Comparison of ENCODE assay signal across 8 cellular contexts in genomic region chr7:50792342-50793114, GRCh38. TPM values are rescaled to one million over a fixed set of nuclear protein-coding genes. Genes with fewer than 3 reads are reported as not detected.
DNase-seq lines count a peak whose midpoint lies in the region; ATAC-seq and TF ChIP-seq lines count a peak whose summit lies in the region.

No MANE protein-coding gene starts in this region.

- intact Hi-C loops in vagina (cut with DNase I), result no loop called here

- H3K4me3 ChIP-seq in endodermal cell (ENCODE audit: low read length) (peak overlapping the region; percentile 97), mesodermal cell (ENCODE audit: extremely low read depth, insufficient read depth, low read length, poor library complexity, severe bottlenecking) (peak overlapping the region; percentile 64), vagina (peak overlapping the region; percentile 57 to 73)

- no peak for TF ChIP-seq CTCF in endodermal cell (conservative IDR thresholded peaks at IDR 0.05)
- TF ChIP-seq CTCF in vagina (IDR thresholded peaks at IDR 0.05), result no peak

- H3K27ac Mint-ChIP-seq in T-cell, result peak overlapping the region in 1 of 2 donors; percentile 78
- peak overlapping the region; percentile 90 for H3K27ac Mint-ChIP-seq in endodermal cell

- no peak for TF ChIP-seq POLR2A in vagina (IDR thresholded peaks at IDR 0.05)

- ATAC-seq in T-cell (replicated peaks in 1 of 4) (peak; percentile 29 to 66 (median 51)), HG03025 (IDR thresholded peaks at IDR 0.05; ENCODE audit: low FRiP score, unreplicated experiment) (no peak)

- H3K27me3 ChIP-seq in endodermal cell (ENCODE audit: control insufficient read depth, insufficient read depth, low read length, poor library complexity, severe bottlenecking) (no peaks in the 10 kb centered on the region), vagina (no peaks in the 10 kb centered on the region)

- peak overlapping the region; percentile 42 for H3K27ac ChIP-seq in endodermal cell (ENCODE audit: low read depth, low read length)
- H3K27ac ChIP-seq in mesodermal cell (ENCODE audit: low read depth, low read length, severe bottlenecking), result peak overlapping the region; percentile 78
- H3K27ac ChIP-seq in vagina, result peak overlapping the region; percentile 47

- WGBS in endodermal cell (ENCODE audit: insufficient coverage in 1 of 2, insufficient read length in 1 of 2), 2 experiments, result 0 to 1% methylated on average over 32 to 91 of the region's 91 CpGs
- 0% methylated on average over 47 to 82 of the region's 91 CpGs for WGBS in mesodermal cell (ENCODE audit: insufficient coverage in 2 of 2), 2 experiments

- peaks cover 12 to 28% (median 21%) of the 10 kb centered on the region in 3 donors for H3K4me1 Mint-ChIP-seq in T-cell
- peaks cover 37% of the 10 kb centered on the region for H3K4me1 Mint-ChIP-seq in endodermal cell

- H3K9me3 ChIP-seq in endodermal cell (ENCODE audit: control insufficient read depth, low read length), result peaks cover 15% of the 10 kb centered on the region
- H3K9me3 ChIP-seq in mesodermal cell (ENCODE audit: control insufficient read depth, low read length), result peaks cover 10% of the 10 kb centered on the region
- H3K9me3 ChIP-seq in vagina, result no peaks in the 10 kb centered on the region

- POLR2A ChIA-PET in T-cell (lab: Charles Lee), result no interaction called here

- H3K9me3 Mint-ChIP-seq in T-cell (no peaks in the 10 kb centered on the region), endodermal cell (peaks cover 16% of the 10 kb centered on the region)

- CTCF ChIA-PET in T-cell (lab: Charles Lee), result no interaction called here

- in situ Hi-C loops in G401 (cut with HindIII; ENCODE audit: low sequenced_read_pairs), result no loop called here

- H3K27me3 Mint-ChIP-seq in T-cell (peaks cover 4 to 66% of the 10 kb centered on the region in 2 donors), endodermal cell (ENCODE audit: insufficient read depth) (peaks cover 37% of the 10 kb centered on the region)

- peak overlapping the region; percentile 80 to 84 (median 82) for H3K4me3 Mint-ChIP-seq in T-cell
- H3K4me3 Mint-ChIP-seq in endodermal cell, result peak overlapping the region; percentile 84

- H3K4me1 ChIP-seq in endodermal cell (ENCODE audit: control insufficient read depth, insufficient read depth, low read length), result peaks cover 7% of the 10 kb centered on the region
- H3K4me1 ChIP-seq in mesodermal cell (ENCODE audit: control insufficient read depth, insufficient read depth, low read length, poor library complexity, severe bottlenecking), result peaks cover 16% of the 10 kb centered on the region
- H3K4me1 ChIP-seq in vagina, result peaks cover 20% of the 10 kb centered on the region

- H3K9ac ChIP-seq in endodermal cell (ENCODE audit: extremely low read depth, low read length, poor library complexity, severe bottlenecking), result peak overlapping the region; percentile 88

- peak; percentile 15 for DNase-seq in stimulated activated CD4-positive, alpha-beta T cell treated with anti-CD3 and anti-CD28 coated beads, Interleukin-4, amount 100 ng/mL, for 1 hour
- no peak for DNase-seq in stimulated activated CD4-positive, alpha-beta T cell treated with anti-CD3 and anti-CD28 coated beads, Interleukin-1b, Interleukin-23, amount 100 ng/mL, for 48 hours
- DNase-seq in T-cell (peak in 3 of 34 experiments; percentile 20 to 24 (median 20)), endodermal cell (peak; percentile 78), vagina (ENCODE audit: extremely low spot score in 2 of 2) (no peak), G401 (ENCODE audit: low spot score) (no peak)

- H3K36me3 Mint-ChIP-seq in T-cell (no peaks in the 10 kb centered on the region), endodermal cell (ENCODE audit: low read depth) (peaks cover 21% of the 10 kb centered on the region)

- H3K36me3 ChIP-seq in endodermal cell (ENCODE audit: control insufficient read depth, insufficient read depth, low read length) (peaks cover 15% of the 10 kb centered on the region), mesodermal cell (ENCODE audit: control insufficient read depth, insufficient read depth, low read length) (peaks cover 20% of the 10 kb centered on the region), vagina (no peaks in the 10 kb centered on the region)

RNA-seq across cellular contexts. Expression of gene GRB10, which starts 9.8 kb away (rescaled TPM):
- total RNA-seq in T-cell (10 to 100 TPM in 3 of 5 donors, 1 to 10 TPM in 2; 7.1 to 11.1 (median 10.1) TPM), endodermal cell (10 to 100 TPM; 71.9 to 97.5 TPM), vagina (48.6 TPM)
- 61.1 TPM for polyA plus RNA-seq in endodermal cell (2013, experiment 1 of 2)
- polyA plus RNA-seq in endodermal cell (2013, experiment 2 of 2), result 56.3 TPM
- 51.5 TPM for polyA plus RNA-seq in mesodermal cell (2013, experiment 1 of 2)
- 45.9 TPM for polyA plus RNA-seq in mesodermal cell (2013, experiment 2 of 2)
- not detected in 2 replicates for total RNA-seq in G401 (2014; rRNA removed; shearing (Covaris generic))

Comparison
In these comparisons a context has a peak if more than half of its experiments do, and no peak if none do; other contexts are left out.
1. DNase-seq: peak in stimulated activated CD4-positive, alpha-beta T cell treated with anti-CD3 and anti-CD28 coated beads, Interleukin-4, amount 100 ng/mL, for 1 hour (single experiment) and endodermal cell (single experiment); none in stimulated activated CD4-positive, alpha-beta T cell treated with anti-CD3 and anti-CD28 coated beads, Interleukin-1b, Interleukin-23, amount 100 ng/mL, for 48 hours (single experiment), vagina (0 of 2) and G401 (single experiment).
2. Peak in every context shown above with its lines, with median percentiles within 50 percentile points of each other: H3K27ac ChIP-seq and H3K4me3 ChIP-seq.